ENCODE assay signal across 27 cellular contexts in the genomic region with DNA sequence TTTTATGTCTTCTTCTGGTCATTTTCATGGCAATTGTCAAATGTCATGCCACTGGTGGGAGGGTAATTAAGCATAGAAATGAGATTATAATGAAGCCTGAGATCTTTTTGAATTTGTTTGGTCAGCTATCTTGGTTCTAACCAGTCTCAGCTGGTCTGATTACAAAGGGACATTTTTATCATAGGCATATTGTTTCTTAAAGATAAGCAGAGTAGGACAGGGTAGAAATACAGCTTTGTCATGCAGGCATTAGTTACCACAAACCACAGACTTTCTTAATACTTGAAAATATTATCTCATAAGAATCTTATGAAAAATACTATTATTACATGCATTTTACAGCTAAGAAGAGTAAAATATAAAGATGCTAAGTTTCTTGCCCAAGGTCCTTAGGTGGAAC.
DNase-seq lines count a peak whose midpoint lies in the region; ATAC-seq, FAIRE-seq and TF ChIP-seq lines count a peak whose summit lies in the region.
"Had no signal": no experiment of that assay in that cellular context is flagged by ENCODE, and none has a peak within 500 bp of the region (broad histone marks: within the 10 kb centered on the region; RNA-seq: fewer than 3 reads in every experiment).

No MANE protein-coding gene starts in this region.

- TF ChIP-seq POLR2A in GM12878 (IDR thresholded peaks at IDR 0.05; ENCODE audit: low read depth, low read length) = no peak
- TF ChIP-seq POLR2A in breast epithelium (IDR thresholded peaks at IDR 0.05) = no peak

- DNase-seq in GF-D8 (lab: John Stamatoyannopoulos, UW) (peak; percentile 38), NCI-H226 (peak; percentile 38), GM12878 (ENCODE audit: low read depth, low spot score) (no peak), breast epithelium (ENCODE audit: low spot score in 2 of 2) (no peak), SKM-1 (lab: John Stamatoyannopoulos, UW; ENCODE audit: unreplicated experiment) (no peak), coronary artery (ENCODE audit: low spot score) (no peak)
- no peak for DNase-seq in naive thymus-derived CD4-positive, alpha-beta T cell
- DNase-seq: activated CD4-positive, alpha-beta T cell treated with anti-CD3 and anti-CD28 coated beads for 36 hours; activated naive CD4-positive, alpha-beta T cell treated with anti-CD3 and anti-CD28 coated beads for 36 hours; activated T-cell treated with anti-CD3 and anti-CD28 coated beads, Interleukin-2, amount 50 U/mL, for 48 hours; effector CD4-positive, alpha-beta T cell; gastrocnemius medialis; hypothalamus; Karpas-422; NCI-H1417; NCI-H510A treated with DMSO at 0.1 percent for 48 hours; nephron progenitor cell had no signal

- H3K9me3 Mint-ChIP-seq in naive thymus-derived CD4-positive, alpha-beta T cell = peaks cover 1 to 28% (median 9%) of the 10 kb centered on the region in 11 donors

- POLR2A ChIA-PET in GM12878 (lab: Charles Lee) = no interaction called here
- POLR2A ChIA-PET in naive thymus-derived CD4-positive, alpha-beta T cell (lab: Charles Lee) = no interaction called here

- BruUV-seq in GM12878 (replicated peaks; lab: Mats Ljungman, UMichigan) = no TSS peak

- CTCF ChIA-PET in GM12878 (lab: Yijun Ruan, JAX) = no interaction called here
- CTCF ChIA-PET in naive thymus-derived CD4-positive, alpha-beta T cell (lab: Charles Lee) = no interaction called here

- H3K9ac ChIP-seq in GM12878 (ENCODE audit: control insufficient read depth, insufficient read depth, low read length) = no peak overlapping the region

- RAD21 ChIA-PET in GM12878 (lab: Charles Lee; ENCODE audit: unreplicated experiment) = interaction anchor here (1.0 kb wide), 1 partner anchor 13 kb away, joined by 3 read pairs; no protein-coding TSS in a partner anchor

- SMC1A ChIA-PET in GM12878 (lab: Charles Lee; ENCODE audit: uncharacterized antibody, unreplicated experiment) = interaction anchor here (3.3 kb wide), 1 partner anchor 11 kb away, joined by 10 read pairs; no protein-coding TSS in a partner anchor

- intact Hi-C loops in GM12878 (cut with micrococcal nuclease; ENCODE audit: unreplicated experiment) (no loop called here), breast epithelium (cut with DNase I; ENCODE audit: low total_unique reads) (no loop called here)
- intact Hi-C loops in naive thymus-derived CD4-positive, alpha-beta T cell (cut with micrococcal nuclease) = no loop called here

- ATAC-seq in GM12878 (peak; percentile 46; the same call in 2 of the 3 replicates), GM21447 (IDR thresholded peaks at IDR 0.05; ENCODE audit: unreplicated experiment) (no peak)
- peak; percentile 68 for ATAC-seq in naive thymus-derived CD4-positive, alpha-beta T cell
- ATAC-seq: activated CD4-positive, alpha-beta T cell treated with anti-CD3 and anti-CD28 coated beads for 36 hours; gastrocnemius medialis; SK-N-SH treated with all-trans-retinoic acid at 6 μM for 48 hours; stimulated activated memory B cell treated with anti-CD40 and anti-IgM and Interleukin-4, amounts not matched to agents 10 μg/mL and 1 μg/mL and 100 μg/mL, for 72 hours had no signal

- no peak overlapping the region for H3K27ac Mint-ChIP-seq in naive thymus-derived CD4-positive, alpha-beta T cell
- H3K27ac Mint-ChIP-seq: activated CD4-positive, alpha-beta T cell treated with anti-CD3 and anti-CD28 coated beads for 36 hours; activated naive CD4-positive, alpha-beta T cell treated with anti-CD3 and anti-CD28 coated beads for 36 hours; nephron progenitor cell; progenitor cell of endocrine pancreas; stimulated activated memory B cell treated with anti-CD40 and anti-IgM and Interleukin-4, amounts not matched to agents 10 μg/mL and 1 μg/mL and 100 μg/mL, for 72 hours had no signal

- no peak overlapping the region for H3K4me2 ChIP-seq in GM12878 (ENCODE audit: control insufficient read depth, insufficient read depth)

- TF ChIP-seq CTCF in GM12878 (IDR thresholded peaks at IDR 0.05 in 2 of 3, conservative IDR thresholded peaks at IDR 0.05 in 1 of 3; ENCODE audit: control insufficient read depth in 2 of 3, extremely low read depth in 1 of 3, insufficient read depth in 1 of 3, low read depth in 3 of 3, low read length in 3 of 3) (no peak), breast epithelium (IDR thresholded peaks at IDR 0.05) (no peak), coronary artery (IDR thresholded peaks at IDR 0.05) (no peak)

- FAIRE-seq in GM12878 (lab: Jason Lieb, UNC) = no peak
- FAIRE-seq: islet of Langerhans, urothelium cell line had no signal

- H3K4me3 ChIP-seq in GM12878 (no peak overlapping the region), breast epithelium (no peak overlapping the region), coronary artery (no peak overlapping the region)
- H3K4me3 ChIP-seq in naive thymus-derived CD4-positive, alpha-beta T cell (ENCODE audit: low read length) = no peak overlapping the region
- H3K4me3 ChIP-seq: ascending aorta, gastrocnemius medialis, HAP-1, skin epidermis had no signal

- H3K27me3 ChIP-seq in GM12878 (replicated peaks in 1 of 2; ENCODE audit: control insufficient read depth in 2 of 2, insufficient read depth in 2 of 2, low read length in 1 of 2) (no peaks in the 10 kb centered on the region), breast epithelium (no peaks in the 10 kb centered on the region)
- no peaks in the 10 kb centered on the region for H3K27me3 ChIP-seq in naive thymus-derived CD4-positive, alpha-beta T cell (ENCODE audit: control insufficient read depth in 2 of 2, insufficient read depth in 2 of 2, low read length in 2 of 2)
- H3K27me3 ChIP-seq: ascending aorta, gastrocnemius medialis had no signal

- H3K4me3 Mint-ChIP-seq in naive thymus-derived CD4-positive, alpha-beta T cell = no peak overlapping the region
- H3K4me3 Mint-ChIP-seq: activated CD4-positive, alpha-beta T cell treated with anti-CD3 and anti-CD28 coated beads for 36 hours; activated naive CD4-positive, alpha-beta T cell treated with anti-CD3 and anti-CD28 coated beads for 36 hours; nephron progenitor cell; stimulated activated memory B cell treated with anti-CD40 and anti-IgM and Interleukin-4, amounts not matched to agents 10 μg/mL and 1 μg/mL and 100 μg/mL, for 72 hours had no signal

- H3K27me3 Mint-ChIP-seq in naive thymus-derived CD4-positive, alpha-beta T cell = no peaks in the 10 kb centered on the region
- H3K27me3 Mint-ChIP-seq: activated CD4-positive, alpha-beta T cell treated with anti-CD3 and anti-CD28 coated beads for 36 hours; progenitor cell of endocrine pancreas; stimulated activated memory B cell treated with anti-CD40 and anti-IgM and Interleukin-4, amounts not matched to agents 10 μg/mL and 1 μg/mL and 100 μg/mL, for 72 hours had no signal

- H4K20me1 ChIP-seq in GM12878 (ENCODE audit: control insufficient read depth, insufficient read depth) = no peaks in the 10 kb centered on the region

- TF ChIP-seq RAD21 in GM12878 (IDR thresholded peaks at IDR 0.05; ENCODE audit: insufficient read depth, low read depth, low read length) = no peak

- no peaks in the 10 kb centered on the region for H3K4me1 ChIP-seq in GM12878 (ENCODE audit: control insufficient read depth, insufficient read depth, low read length)
- no peaks in the 10 kb centered on the region for H3K4me1 ChIP-seq in naive thymus-derived CD4-positive, alpha-beta T cell (ENCODE audit: control insufficient read depth in 2 of 2, insufficient read depth in 2 of 2, low read length in 2 of 2)
- no peaks in the 10 kb centered on the region for H3K4me1 ChIP-seq in breast epithelium
- H3K4me1 ChIP-seq: ascending aorta, gastrocnemius medialis, HAP-1 had no signal

- no peak overlapping the region for H2AFZ ChIP-seq in GM12878 (ENCODE audit: control insufficient read depth, low read depth, low read length)

- no peaks in the 10 kb centered on the region for H3K79me2 ChIP-seq in GM12878 (ENCODE audit: control insufficient read depth, insufficient read depth, low read length)

- H3K36me3 ChIP-seq in GM12878 (ENCODE audit: control insufficient read depth in 2 of 2, insufficient read depth in 2 of 2, low read length in 1 of 2) (no peaks in the 10 kb centered on the region), breast epithelium (no peaks in the 10 kb centered on the region)
- no peaks in the 10 kb centered on the region for H3K36me3 ChIP-seq in naive thymus-derived CD4-positive, alpha-beta T cell (ENCODE audit: control insufficient read depth in 2 of 3, insufficient read depth in 3 of 3, low read length in 3 of 3)
- H3K36me3 ChIP-seq: ascending aorta, gastrocnemius medialis, HAP-1 had no signal

- no peaks in the 10 kb centered on the region for H3K36me3 Mint-ChIP-seq in naive thymus-derived CD4-positive, alpha-beta T cell
- H3K36me3 Mint-ChIP-seq: stimulated activated memory B cell treated with anti-CD40 and anti-IgM and Interleukin-4, amounts not matched to agents 10 μg/mL and 1 μg/mL and 100 μg/mL, for 72 hours had no signal

- H3K4me1 Mint-ChIP-seq in naive thymus-derived CD4-positive, alpha-beta T cell = no peaks in the 10 kb centered on the region
- H3K4me1 Mint-ChIP-seq: activated CD4-positive, alpha-beta T cell treated with anti-CD3 and anti-CD28 coated beads for 36 hours; stimulated activated memory B cell treated with anti-CD40 and anti-IgM and Interleukin-4, amounts not matched to agents 10 μg/mL and 1 μg/mL and 100 μg/mL, for 72 hours had no signal

- TF ChIP-seq EP300 in GM12878 (IDR thresholded peaks at IDR 0.05; ENCODE audit: borderline replicate concordance in 1 of 2, control insufficient read depth in 1 of 2, low read depth in 2 of 2, low read length in 2 of 2) = no peak

- no peak overlapping the region for H3K27ac ChIP-seq in GM12878 (ENCODE audit: control insufficient read depth, insufficient read depth)
- H3K27ac ChIP-seq in naive thymus-derived CD4-positive, alpha-beta T cell (ENCODE audit: low read depth, low read length) = no peak overlapping the region
- no peak overlapping the region for H3K27ac ChIP-seq in breast epithelium
- no peak overlapping the region for H3K27ac ChIP-seq in coronary artery
- H3K27ac ChIP-seq: ascending aorta, gastrocnemius medialis, RWPE1, skin epidermis had no signal

- H3K9me3 ChIP-seq in GM12878 (replicated peaks; ENCODE audit: control insufficient read depth, insufficient read depth, low read length) = no peaks in the 10 kb centered on the region
- no peaks in the 10 kb centered on the region for H3K9me3 ChIP-seq in naive thymus-derived CD4-positive, alpha-beta T cell (ENCODE audit: control insufficient read depth in 2 of 3, low read length in 3 of 3)
- H3K9me3 ChIP-seq in breast epithelium = no peaks in the 10 kb centered on the region
- H3K9me3 ChIP-seq: ascending aorta, gastrocnemius medialis, HAP-1 had no signal

- in situ Hi-C loops in GM12878 (cut with MboI) = no loop called here

TF ChIP-seq in GM12878, 131 proteins besides CTCF, POLR2A, EP300 and RAD21 (continues in another document):
- no peak for TF ChIP-seq CREB1 (IDR thresholded peaks at IDR 0.05; ENCODE audit: low read depth)

Comparison
In these comparisons a context has a peak if more than half of its experiments do, and no peak if none do; other contexts are left out.
1. DNase-seq: peak in GF-D8 (single experiment) and NCI-H226 (single experiment); none in GM12878 (single experiment), naive thymus-derived CD4-positive, alpha-beta T cell (0 of 9), breast epithelium (0 of 2), SKM-1 (single experiment) and coronary artery (single experiment).